In genomic region chr15:95557226-95558046, GRCh38 we compare ENCODE assay signal across 10 cellular contexts.
DNase-seq lines count a peak whose midpoint lies in the region; ATAC-seq lines count a peak whose summit lies in the region.
"Had no signal": no experiment of that assay in that cellular context is flagged by ENCODE, and none has a peak within 500 bp of the region (broad histone marks: within the 10 kb centered on the region; RNA-seq: fewer than 3 reads in every experiment).

No MANE protein-coding gene starts in this region.

- H3K9me3 ChIP-seq in SJSA1 (replicated peaks), result no peaks in the 10 kb centered on the region

- H3K4me1 Mint-ChIP-seq in activated naive CD4-positive, alpha-beta T cell treated with anti-CD3 and anti-CD28 coated beads, Interleukin-2, amount 50 U/mL, for 24 hours, result no peaks in the 10 kb centered on the region
- H3K4me1 Mint-ChIP-seq in stimulated activated naive CD8-positive, alpha-beta T cell treated with anti-CD3 and anti-CD28 coated beads, Interleukin-15, amount 100 ng/mL, for 72 hours, result peaks cover 7% of the 10 kb centered on the region

- no peaks in the 10 kb centered on the region for H3K27me3 ChIP-seq in SJSA1 (replicated peaks)

- H3K9me3 Mint-ChIP-seq in activated naive CD4-positive, alpha-beta T cell treated with anti-CD3 and anti-CD28 coated beads, Interleukin-2, amount 50 U/mL, for 24 hours, result no peaks in the 10 kb centered on the region
- no peaks in the 10 kb centered on the region for H3K9me3 Mint-ChIP-seq in stimulated activated naive CD8-positive, alpha-beta T cell treated with anti-CD3 and anti-CD28 coated beads, Interleukin-15, amount 100 ng/mL, for 72 hours

- no peaks in the 10 kb centered on the region for H3K36me3 Mint-ChIP-seq in activated naive CD4-positive, alpha-beta T cell treated with anti-CD3 and anti-CD28 coated beads, Interleukin-2, amount 50 U/mL, for 24 hours

- ATAC-seq in stimulated activated naive CD8-positive, alpha-beta T cell treated with anti-CD3 and anti-CD28 coated beads, Interleukin-15, amount 100 ng/mL, for 72 hours, result peak; percentile 52
- ATAC-seq in left lobe of liver (no peak), GM21529 (IDR thresholded peaks at IDR 0.05; ENCODE audit: unreplicated experiment) (no peak)

- H3K4me1 ChIP-seq in SJSA1 (replicated peaks), result peaks cover 36% of the 10 kb centered on the region

- H3K36me3 ChIP-seq in SJSA1, result no peaks in the 10 kb centered on the region

- peaks cover 30% of the 10 kb centered on the region for H3K27me3 Mint-ChIP-seq in activated naive CD4-positive, alpha-beta T cell treated with anti-CD3 and anti-CD28 coated beads, Interleukin-2, amount 50 U/mL, for 24 hours
- H3K27me3 Mint-ChIP-seq in stimulated activated naive CD8-positive, alpha-beta T cell treated with anti-CD3 and anti-CD28 coated beads, Interleukin-15, amount 100 ng/mL, for 72 hours, result peaks cover 44% of the 10 kb centered on the region

- H3K4me3 Mint-ChIP-seq in activated naive CD4-positive, alpha-beta T cell treated with anti-CD3 and anti-CD28 coated beads, Interleukin-2, amount 50 U/mL, for 24 hours, result no peak overlapping the region
- H3K4me3 Mint-ChIP-seq in stimulated activated naive CD8-positive, alpha-beta T cell treated with anti-CD3 and anti-CD28 coated beads, Interleukin-15, amount 100 ng/mL, for 72 hours, result peak overlapping the region in 1 of 2 donors; percentile 30

- peak overlapping the region; percentile 99 for H3K27ac ChIP-seq in SJSA1

- peak overlapping the region; percentile 22 for H3K4me3 ChIP-seq in SJSA1

- peak overlapping the region; percentile 57 for H3K27ac Mint-ChIP-seq in activated naive CD4-positive, alpha-beta T cell treated with anti-CD3 and anti-CD28 coated beads, Interleukin-2, amount 50 U/mL, for 24 hours
- H3K27ac Mint-ChIP-seq in stimulated activated naive CD8-positive, alpha-beta T cell treated with anti-CD3 and anti-CD28 coated beads, Interleukin-15, amount 100 ng/mL, for 72 hours, result no peak overlapping the region

- DNase-seq in activated naive CD4-positive, alpha-beta T cell (lab: John Stamatoyannopoulos, UW), result no peak
- DNase-seq in SJSA1 (ENCODE audit: low read depth in 1 of 2, low spot score in 2 of 2), result peak; percentile 84 to 93
- DNase-seq in foreskin melanocyte, result peak; percentile 85
- DNase-seq in stimulated activated naive CD8-positive, alpha-beta T cell treated with anti-CD3 and anti-CD28 coated beads, Interleukin-15, amount 100 ng/mL, for 72 hours, result no peak
- DNase-seq in AML-193 (lab: John Stamatoyannopoulos, UW), result no peak
- no peak for DNase-seq in left lobe of liver (ENCODE audit: low spot score)
- DNase-seq: activated CD8-positive, alpha-beta memory T cell treated with anti-CD3 and anti-CD28 coated beads for 24 hours; DMS79 had no signal

Comparison
In these comparisons a context has a peak if more than half of its experiments do, and no peak if none do; other contexts are left out.
1. DNase-seq: peak in SJSA1 (2 of 2) and foreskin melanocyte (single experiment); none in activated naive CD4-positive, alpha-beta T cell (0 of 4), stimulated activated naive CD8-positive, alpha-beta T cell treated with anti-CD3 and anti-CD28 coated beads, Interleukin-15, amount 100 ng/mL, for 72 hours (0 of 2), AML-193 (0 of 2) and left lobe of liver (single experiment).